In the genomic region with DNA sequence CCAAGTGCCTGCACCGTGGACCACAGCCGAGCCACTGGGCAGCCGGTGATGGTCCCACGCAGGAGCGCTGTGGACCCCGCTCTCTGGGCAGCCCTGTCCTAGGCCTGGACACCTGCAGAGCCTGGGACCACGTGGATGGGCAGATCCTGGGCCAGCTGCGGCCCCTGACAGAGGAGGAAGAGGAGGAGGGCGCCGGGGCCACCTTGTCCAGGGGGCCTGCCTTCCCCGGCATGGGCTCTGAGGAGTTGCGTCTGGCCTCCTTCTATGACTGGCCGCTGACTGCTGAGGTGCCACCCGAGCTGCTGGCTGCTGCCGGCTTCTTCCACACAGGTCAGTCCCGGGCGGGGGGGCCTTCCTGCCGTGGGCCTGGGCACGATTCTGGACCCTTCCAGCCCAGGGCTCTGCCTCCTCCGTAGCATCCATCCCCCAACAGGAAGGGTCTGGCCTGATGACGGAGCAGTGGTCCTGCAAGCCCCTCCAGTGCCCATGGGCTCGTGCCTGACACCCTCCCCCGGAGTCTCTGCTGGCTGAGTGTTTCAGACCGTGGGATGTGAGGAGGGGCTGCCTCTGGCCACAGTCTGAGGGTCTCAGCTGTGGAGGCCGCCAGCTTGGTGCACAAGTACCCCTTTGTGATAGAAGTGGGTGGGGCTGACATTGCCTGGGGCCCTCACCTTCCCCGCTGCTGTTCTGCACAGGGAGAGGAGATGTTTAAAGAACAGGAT, we compare ENCODE assay signal across 1 cellular context.
TF ChIP-seq lines count a peak whose summit lies in the region.

No MANE protein-coding gene starts in this region.

TF ChIP-seq in HepG2, 621 proteins besides CTCF, POLR2A, EP300 and RAD21:
- TF ChIP-seq, protein P1, sequence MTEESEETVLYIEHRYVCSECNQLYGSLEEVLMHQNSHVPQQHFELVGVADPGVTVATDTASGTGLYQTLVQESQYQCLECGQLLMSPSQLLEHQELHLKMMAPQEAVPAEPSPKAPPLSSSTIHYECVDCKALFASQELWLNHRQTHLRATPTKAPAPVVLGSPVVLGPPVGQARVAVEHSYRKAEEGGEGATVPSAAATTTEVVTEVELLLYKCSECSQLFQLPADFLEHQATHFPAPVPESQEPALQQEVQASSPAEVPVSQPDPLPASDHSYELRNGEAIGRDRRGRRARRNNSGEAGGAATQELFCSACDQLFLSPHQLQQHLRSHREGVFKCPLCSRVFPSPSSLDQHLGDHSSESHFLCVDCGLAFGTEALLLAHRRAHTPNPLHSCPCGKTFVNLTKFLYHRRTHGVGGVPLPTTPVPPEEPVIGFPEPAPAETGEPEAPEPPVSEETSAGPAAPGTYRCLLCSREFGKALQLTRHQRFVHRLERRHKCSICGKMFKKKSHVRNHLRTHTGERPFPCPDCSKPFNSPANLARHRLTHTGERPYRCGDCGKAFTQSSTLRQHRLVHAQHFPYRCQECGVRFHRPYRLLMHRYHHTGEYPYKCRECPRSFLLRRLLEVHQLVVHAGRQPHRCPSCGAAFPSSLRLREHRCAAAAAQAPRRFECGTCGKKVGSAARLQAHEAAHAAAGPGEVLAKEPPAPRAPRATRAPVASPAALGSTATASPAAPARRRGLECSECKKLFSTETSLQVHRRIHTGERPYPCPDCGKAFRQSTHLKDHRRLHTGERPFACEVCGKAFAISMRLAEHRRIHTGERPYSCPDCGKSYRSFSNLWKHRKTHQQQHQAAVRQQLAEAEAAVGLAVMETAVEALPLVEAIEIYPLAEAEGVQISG (CRISPR knock-in tag; IDR thresholded peaks at IDR 0.05): no peak
- TF ChIP-seq SPEN (CRISPR knock-in tag; IDR thresholded peaks at IDR 0.05; ENCODE audit: low read depth): peak; percentile 1; the same call in 1 of the 2 replicates
- no peak for TF ChIP-seq GATAD2A (CRISPR knock-in tag; IDR thresholded peaks at IDR 0.05)
- TF ChIP-seq, protein P2, sequence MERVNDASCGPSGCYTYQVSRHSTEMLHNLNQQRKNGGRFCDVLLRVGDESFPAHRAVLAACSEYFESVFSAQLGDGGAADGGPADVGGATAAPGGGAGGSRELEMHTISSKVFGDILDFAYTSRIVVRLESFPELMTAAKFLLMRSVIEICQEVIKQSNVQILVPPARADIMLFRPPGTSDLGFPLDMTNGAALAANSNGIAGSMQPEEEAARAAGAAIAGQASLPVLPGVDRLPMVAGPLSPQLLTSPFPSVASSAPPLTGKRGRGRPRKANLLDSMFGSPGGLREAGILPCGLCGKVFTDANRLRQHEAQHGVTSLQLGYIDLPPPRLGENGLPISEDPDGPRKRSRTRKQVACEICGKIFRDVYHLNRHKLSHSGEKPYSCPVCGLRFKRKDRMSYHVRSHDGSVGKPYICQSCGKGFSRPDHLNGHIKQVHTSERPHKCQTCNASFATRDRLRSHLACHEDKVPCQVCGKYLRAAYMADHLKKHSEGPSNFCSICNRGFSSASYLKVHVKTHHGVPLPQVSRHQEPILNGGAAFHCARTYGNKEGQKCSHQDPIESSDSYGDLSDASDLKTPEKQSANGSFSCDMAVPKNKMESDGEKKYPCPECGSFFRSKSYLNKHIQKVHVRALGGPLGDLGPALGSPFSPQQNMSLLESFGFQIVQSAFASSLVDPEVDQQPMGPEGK (CRISPR knock-in tag; IDR thresholded peaks at IDR 0.05): 0 out of 2 replicates have a peak, but pooled peaks have one; percentile 7
- TF ChIP-seq, protein P3, sequence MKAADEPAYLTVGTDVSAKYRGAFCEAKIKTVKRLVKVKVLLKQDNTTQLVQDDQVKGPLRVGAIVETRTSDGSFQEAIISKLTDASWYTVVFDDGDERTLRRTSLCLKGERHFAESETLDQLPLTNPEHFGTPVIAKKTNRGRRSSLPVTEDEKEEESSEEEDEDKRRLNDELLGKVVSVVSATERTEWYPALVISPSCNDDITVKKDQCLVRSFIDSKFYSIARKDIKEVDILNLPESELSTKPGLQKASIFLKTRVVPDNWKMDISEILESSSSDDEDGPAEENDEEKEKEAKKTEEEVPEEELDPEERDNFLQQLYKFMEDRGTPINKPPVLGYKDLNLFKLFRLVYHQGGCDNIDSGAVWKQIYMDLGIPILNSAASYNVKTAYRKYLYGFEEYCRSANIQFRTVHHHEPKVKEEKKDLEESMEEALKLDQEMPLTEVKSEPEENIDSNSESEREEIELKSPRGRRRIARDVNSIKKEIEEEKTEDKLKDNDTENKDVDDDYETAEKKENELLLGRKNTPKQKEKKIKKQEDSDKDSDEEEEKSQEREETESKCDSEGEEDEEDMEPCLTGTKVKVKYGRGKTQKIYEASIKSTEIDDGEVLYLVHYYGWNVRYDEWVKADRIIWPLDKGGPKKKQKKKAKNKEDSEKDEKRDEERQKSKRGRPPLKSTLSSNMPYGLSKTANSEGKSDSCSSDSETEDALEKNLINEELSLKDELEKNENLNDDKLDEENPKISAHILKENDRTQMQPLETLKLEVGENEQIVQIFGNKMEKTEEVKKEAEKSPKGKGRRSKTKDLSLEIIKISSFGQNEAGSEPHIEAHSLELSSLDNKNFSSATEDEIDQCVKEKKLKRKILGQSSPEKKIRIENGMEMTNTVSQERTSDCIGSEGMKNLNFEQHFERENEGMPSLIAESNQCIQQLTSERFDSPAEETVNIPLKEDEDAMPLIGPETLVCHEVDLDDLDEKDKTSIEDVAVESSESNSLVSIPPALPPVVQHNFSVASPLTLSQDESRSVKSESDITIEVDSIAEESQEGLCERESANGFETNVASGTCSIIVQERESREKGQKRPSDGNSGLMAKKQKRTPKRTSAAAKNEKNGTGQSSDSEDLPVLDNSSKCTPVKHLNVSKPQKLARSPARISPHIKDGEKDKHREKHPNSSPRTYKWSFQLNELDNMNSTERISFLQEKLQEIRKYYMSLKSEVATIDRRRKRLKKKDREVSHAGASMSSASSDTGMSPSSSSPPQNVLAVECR (CRISPR knock-in tag; IDR thresholded peaks at IDR 0.05; ENCODE audit: borderline replicate concordance): no peak
- TF ChIP-seq U2AF2 (IDR thresholded peaks at IDR 0.05; ENCODE audit: low read depth, low read length): no peak
- TF ChIP-seq, protein P4, sequence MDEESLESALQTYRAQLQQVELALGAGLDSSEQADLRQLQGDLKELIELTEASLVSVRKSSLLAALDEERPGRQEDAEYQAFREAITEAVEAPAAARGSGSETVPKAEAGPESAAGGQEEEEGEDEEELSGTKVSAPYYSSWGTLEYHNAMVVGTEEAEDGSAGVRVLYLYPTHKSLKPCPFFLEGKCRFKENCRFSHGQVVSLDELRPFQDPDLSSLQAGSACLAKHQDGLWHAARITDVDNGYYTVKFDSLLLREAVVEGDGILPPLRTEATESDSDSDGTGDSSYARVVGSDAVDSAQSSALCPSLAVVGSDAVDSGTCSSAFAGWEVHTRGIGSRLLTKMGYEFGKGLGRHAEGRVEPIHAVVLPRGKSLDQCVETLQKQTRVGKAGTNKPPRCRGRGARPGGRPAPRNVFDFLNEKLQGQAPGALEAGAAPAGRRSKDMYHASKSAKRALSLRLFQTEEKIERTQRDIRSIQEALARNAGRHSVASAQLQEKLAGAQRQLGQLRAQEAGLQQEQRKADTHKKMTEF (CRISPR knock-in tag; IDR thresholded peaks at IDR 0.05): no peak
- TF ChIP-seq RBM39 (IDR thresholded peaks at IDR 0.05; ENCODE audit: low read depth, low read length, poor library complexity, severe bottlenecking): peak; percentile 50
- no peak for TF ChIP-seq ZBTB20 (CRISPR knock-in tag; IDR thresholded peaks at IDR 0.05; ENCODE audit: borderline replicate concordance, low read depth)
- no peak for TF ChIP-seq TCF12 (IDR thresholded peaks at IDR 0.05)
- TF ChIP-seq TCF12 (CRISPR knock-in tag; IDR thresholded peaks at IDR 0.05): no peak
- TF ChIP-seq, protein P5, sequence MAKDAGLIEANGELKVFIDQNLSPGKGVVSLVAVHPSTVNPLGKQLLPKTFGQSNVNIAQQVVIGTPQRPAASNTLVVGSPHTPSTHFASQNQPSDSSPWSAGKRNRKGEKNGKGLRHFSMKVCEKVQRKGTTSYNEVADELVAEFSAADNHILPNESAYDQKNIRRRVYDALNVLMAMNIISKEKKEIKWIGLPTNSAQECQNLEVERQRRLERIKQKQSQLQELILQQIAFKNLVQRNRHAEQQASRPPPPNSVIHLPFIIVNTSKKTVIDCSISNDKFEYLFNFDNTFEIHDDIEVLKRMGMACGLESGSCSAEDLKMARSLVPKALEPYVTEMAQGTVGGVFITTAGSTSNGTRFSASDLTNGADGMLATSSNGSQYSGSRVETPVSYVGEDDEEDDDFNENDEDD (CRISPR knock-in tag; IDR thresholded peaks at IDR 0.05; ENCODE audit: borderline replicate concordance): no peak
- TF ChIP-seq YEATS2 (CRISPR knock-in tag; IDR thresholded peaks at IDR 0.05; ENCODE audit: borderline replicate concordance): 0 out of 2 replicates have a peak, but pooled peaks have one; percentile 8
- 0 out of 2 replicates have a peak, but pooled peaks have one; percentile 3 for TF ChIP-seq ZFX (CRISPR knock-in tag; IDR thresholded peaks at IDR 0.05; ENCODE audit: low read depth)
- no peak for TF ChIP-seq MED1 (CRISPR knock-in tag; IDR thresholded peaks at IDR 0.05)
- TF ChIP-seq, protein P6, sequence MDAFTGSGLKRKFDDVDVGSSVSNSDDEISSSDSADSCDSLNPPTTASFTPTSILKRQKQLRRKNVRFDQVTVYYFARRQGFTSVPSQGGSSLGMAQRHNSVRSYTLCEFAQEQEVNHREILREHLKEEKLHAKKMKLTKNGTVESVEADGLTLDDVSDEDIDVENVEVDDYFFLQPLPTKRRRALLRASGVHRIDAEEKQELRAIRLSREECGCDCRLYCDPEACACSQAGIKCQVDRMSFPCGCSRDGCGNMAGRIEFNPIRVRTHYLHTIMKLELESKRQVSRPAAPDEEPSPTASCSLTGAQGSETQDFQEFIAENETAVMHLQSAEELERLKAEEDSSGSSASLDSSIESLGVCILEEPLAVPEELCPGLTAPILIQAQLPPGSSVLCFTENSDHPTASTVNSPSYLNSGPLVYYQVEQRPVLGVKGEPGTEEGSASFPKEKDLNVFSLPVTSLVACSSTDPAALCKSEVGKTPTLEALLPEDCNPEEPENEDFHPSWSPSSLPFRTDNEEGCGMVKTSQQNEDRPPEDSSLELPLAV (CRISPR knock-in tag; conservative IDR thresholded peaks at IDR 0.05; ENCODE audit: low read depth): no peak
- peak; percentile 72; the same call in 1 of the 2 replicates for TF ChIP-seq CHCHD3 (CRISPR knock-in tag; IDR thresholded peaks at IDR 0.05)
- 0 out of 2 replicates have a peak, but pooled peaks have one; percentile 6 for TF ChIP-seq ETV5 (CRISPR knock-in tag; IDR thresholded peaks at IDR 0.05; ENCODE audit: borderline replicate concordance)
- TF ChIP-seq, protein P7, sequence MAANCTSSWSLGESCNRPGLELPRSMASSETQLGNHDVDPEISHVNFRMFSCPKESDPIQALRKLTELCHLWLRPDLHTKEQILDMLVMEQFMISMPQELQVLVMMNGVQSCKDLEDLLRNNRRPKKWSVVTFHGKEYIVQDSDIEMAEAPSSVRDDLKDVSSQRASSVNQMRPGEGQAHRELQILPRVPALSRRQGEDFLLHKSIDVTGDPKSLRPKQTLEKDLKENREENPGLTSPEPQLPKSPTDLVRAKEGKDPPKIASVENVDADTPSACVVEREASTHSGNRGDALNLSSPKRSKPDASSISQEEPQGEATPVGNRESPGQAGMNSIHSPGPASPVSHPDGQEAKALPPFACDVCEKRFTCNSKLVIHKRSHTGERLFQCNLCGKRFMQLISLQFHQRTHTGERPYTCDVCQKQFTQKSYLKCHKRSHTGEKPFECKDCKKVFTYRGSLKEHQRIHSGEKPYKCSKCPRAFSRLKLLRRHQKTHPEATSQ (CRISPR knock-in tag; IDR thresholded peaks at IDR 0.05; ENCODE audit: borderline replicate concordance): no peak
- TF ChIP-seq ZNF547 (CRISPR knock-in tag; IDR thresholded peaks at IDR 0.05): 0 out of 2 replicates have a peak, but pooled peaks have one; percentile 62
- 0 out of 2 replicates have a peak, but pooled peaks have one; percentile 39 for TF ChIP-seq ZNF274 (CRISPR knock-in tag; IDR thresholded peaks at IDR 0.05)
- no peak; the same call in 1 of the 2 replicates for TF ChIP-seq ZNF160 (CRISPR knock-in tag; IDR thresholded peaks at IDR 0.05)
- no peak for TF ChIP-seq ISL2 (CRISPR knock-in tag; IDR thresholded peaks at IDR 0.05)
- TF ChIP-seq ZNF501 (CRISPR knock-in tag; IDR thresholded peaks at IDR 0.05): 0 out of 2 replicates have a peak, but pooled peaks have one; percentile 16
- TF ChIP-seq, protein P8, sequence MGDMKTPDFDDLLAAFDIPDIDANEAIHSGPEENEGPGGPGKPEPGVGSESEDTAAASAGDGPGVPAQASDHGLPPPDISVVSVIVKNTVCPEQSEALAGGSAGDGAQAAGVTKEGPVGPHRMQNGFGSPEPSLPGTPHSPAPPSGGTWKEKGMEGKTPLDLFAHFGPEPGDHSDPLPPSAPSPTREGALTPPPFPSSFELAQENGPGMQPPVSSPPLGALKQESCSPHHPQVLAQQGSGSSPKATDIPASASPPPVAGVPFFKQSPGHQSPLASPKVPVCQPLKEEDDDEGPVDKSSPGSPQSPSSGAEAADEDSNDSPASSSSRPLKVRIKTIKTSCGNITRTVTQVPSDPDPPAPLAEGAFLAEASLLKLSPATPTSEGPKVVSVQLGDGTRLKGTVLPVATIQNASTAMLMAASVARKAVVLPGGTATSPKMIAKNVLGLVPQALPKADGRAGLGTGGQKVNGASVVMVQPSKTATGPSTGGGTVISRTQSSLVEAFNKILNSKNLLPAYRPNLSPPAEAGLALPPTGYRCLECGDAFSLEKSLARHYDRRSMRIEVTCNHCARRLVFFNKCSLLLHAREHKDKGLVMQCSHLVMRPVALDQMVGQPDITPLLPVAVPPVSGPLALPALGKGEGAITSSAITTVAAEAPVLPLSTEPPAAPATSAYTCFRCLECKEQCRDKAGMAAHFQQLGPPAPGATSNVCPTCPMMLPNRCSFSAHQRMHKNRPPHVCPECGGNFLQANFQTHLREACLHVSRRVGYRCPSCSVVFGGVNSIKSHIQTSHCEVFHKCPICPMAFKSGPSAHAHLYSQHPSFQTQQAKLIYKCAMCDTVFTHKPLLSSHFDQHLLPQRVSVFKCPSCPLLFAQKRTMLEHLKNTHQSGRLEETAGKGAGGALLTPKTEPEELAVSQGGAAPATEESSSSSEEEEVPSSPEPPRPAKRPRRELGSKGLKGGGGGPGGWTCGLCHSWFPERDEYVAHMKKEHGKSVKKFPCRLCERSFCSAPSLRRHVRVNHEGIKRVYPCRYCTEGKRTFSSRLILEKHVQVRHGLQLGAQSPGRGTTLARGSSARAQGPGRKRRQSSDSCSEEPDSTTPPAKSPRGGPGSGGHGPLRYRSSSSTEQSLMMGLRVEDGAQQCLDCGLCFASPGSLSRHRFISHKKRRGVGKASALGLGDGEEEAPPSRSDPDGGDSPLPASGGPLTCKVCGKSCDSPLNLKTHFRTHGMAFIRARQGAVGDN (CRISPR knock-in tag; IDR thresholded peaks at IDR 0.05): peak; percentile 13; the same call in 1 of the 2 replicates
- TF ChIP-seq ZNF7 (CRISPR knock-in tag; IDR thresholded peaks at IDR 0.05): peak; percentile 33; the same call in 1 of the 2 replicates
TF ChIP-seq in HepG2: peak in this region for 12.
